In genomic region chr3:169041677-169042171, GRCh38 we compare ENCODE assay signal across 7 cellular contexts.
DNase-seq lines count a peak whose midpoint lies in the region; ATAC-seq and TF ChIP-seq lines count a peak whose summit lies in the region.

No MANE protein-coding gene starts in this region.

- H3K27ac ChIP-seq in PC-3 (ENCODE audit: low read length) (no peak overlapping the region), prostate gland (no peak overlapping the region)

- no peaks in the 10 kb centered on the region for H3K79me2 ChIP-seq in PC-3 (ENCODE audit: low read length)

- no peaks in the 10 kb centered on the region for H3K4me1 Mint-ChIP-seq in activated CD4-positive, alpha-beta memory T cell treated with anti-CD3 and anti-CD28 coated beads, Interleukin-2, amount 10 ng/mL, durations not matched to agents 7 days and 5 days

- H3K9me3 Mint-ChIP-seq in activated CD4-positive, alpha-beta memory T cell treated with anti-CD3 and anti-CD28 coated beads, Interleukin-2, amount 10 ng/mL, durations not matched to agents 7 days and 5 days = peaks cover 2% of the 10 kb centered on the region

- DNase-seq in HCEC 1CT (peak; percentile 82), PC-3 (peak; percentile 64), erythroblast (lab: John Stamatoyannopoulos, UW) (peak; percentile 13 to 28), prostate gland (ENCODE audit: low spot score) (no peak)
- DNase-seq in stimulated activated CD4-positive, alpha-beta T cell treated with anti-CD3 and anti-CD28 coated beads, Interleukin-4, amount 100 ng/mL, for 4 hours = no peak
- no peak for DNase-seq in effector CD8-positive, alpha-beta T cell (lab: John Stamatoyannopoulos, UW)
- no peak for DNase-seq in activated CD4-positive, alpha-beta memory T cell treated with anti-CD3 and anti-CD28 coated beads, Interleukin-2, amount 10 ng/mL, durations not matched to agents 7 days and 5 days

- TF ChIP-seq CTCF in PC-3 (conservative IDR thresholded peaks at IDR 0.05; ENCODE audit: low read depth, low read length) = peak; percentile 81
- TF ChIP-seq CTCF in prostate gland (IDR thresholded peaks at IDR 0.05) = peak in 3 of 4 experiments; percentile 41 to 60 (median 60)

- 0 out of 2 replicates have a peak, but pooled peaks have one; percentile 9 for ATAC-seq in PC-3

- H3K27me3 ChIP-seq in PC-3 (ENCODE audit: low read length) (no peaks in the 10 kb centered on the region), prostate gland (replicated peaks; ENCODE audit: insufficient read depth) (no peaks in the 10 kb centered on the region)

- H4K20me1 ChIP-seq in PC-3 (ENCODE audit: low read length) = no peaks in the 10 kb centered on the region

- peak overlapping the region; percentile 35 for H2AFZ ChIP-seq in PC-3 (ENCODE audit: low read length)

- no peaks in the 10 kb centered on the region for H3K36me3 ChIP-seq in PC-3 (ENCODE audit: low read depth, low read length)
- H3K36me3 ChIP-seq in prostate gland = no peaks in the 10 kb centered on the region

- H3K9me2 ChIP-seq in PC-3 (replicated peaks; ENCODE audit: low read length) = no peaks in the 10 kb centered on the region

- H3K9ac ChIP-seq in PC-3 (ENCODE audit: low read length) = no peak overlapping the region

- CTCF ChIA-PET in PC-3 (lab: Charles Lee) = interaction anchor here (0.6 to 0.7 kb wide), 2 partner anchors 43 to 606 kb away, joined by 4 to 5 read pairs; no protein-coding TSS in a partner anchor
- CTCF ChIA-PET in activated CD4-positive, alpha-beta memory T cell treated with anti-CD3 and anti-CD28 coated beads, Interleukin-2, amount 10 ng/mL, durations not matched to agents 7 days and 5 days (lab: Charles Lee) = no interaction called here

- no peak overlapping the region for H3K4me3 Mint-ChIP-seq in activated CD4-positive, alpha-beta memory T cell treated with anti-CD3 and anti-CD28 coated beads, Interleukin-2, amount 10 ng/mL, durations not matched to agents 7 days and 5 days

- H3K4me2 ChIP-seq in PC-3 (ENCODE audit: low read length) = peak overlapping the region; percentile 62

- POLR2A ChIA-PET in PC-3 (lab: Charles Lee; ENCODE audit: unreplicated experiment) = interaction anchor here (0.6 to 0.7 kb wide), 2 partner anchors 63 to 640 kb away, joined by 3 to 4 read pairs; no protein-coding TSS in a partner anchor
- POLR2A ChIA-PET in activated CD4-positive, alpha-beta memory T cell treated with anti-CD3 and anti-CD28 coated beads, Interleukin-2, amount 10 ng/mL, durations not matched to agents 7 days and 5 days (lab: Charles Lee) = no interaction called here

- no TSS peak for BruUV-seq in PC-3 (replicated peaks; lab: Mats Ljungman, UMichigan)

- H3K4me1 ChIP-seq in PC-3 (ENCODE audit: insufficient read depth, low read length) = peaks cover 33% of the 10 kb centered on the region
- no peaks in the 10 kb centered on the region for H3K4me1 ChIP-seq in prostate gland (replicated peaks)

- H3K9me3 ChIP-seq in PC-3 (ENCODE audit: low read length) = no peaks in the 10 kb centered on the region
- H3K9me3 ChIP-seq in prostate gland = no peaks in the 10 kb centered on the region

- H3K27ac Mint-ChIP-seq in activated CD4-positive, alpha-beta memory T cell treated with anti-CD3 and anti-CD28 coated beads, Interleukin-2, amount 10 ng/mL, durations not matched to agents 7 days and 5 days = no peak overlapping the region

- WGBS in prostate gland = 28% methylated on average over 5 of the region's 5 CpGs

- no peaks in the 10 kb centered on the region for H3K36me3 Mint-ChIP-seq in activated CD4-positive, alpha-beta memory T cell treated with anti-CD3 and anti-CD28 coated beads, Interleukin-2, amount 10 ng/mL, durations not matched to agents 7 days and 5 days (ENCODE audit: low read depth)

- intact Hi-C loops in PC-3 (cut with micrococcal nuclease) = loop anchor here (1.0 to 5.0 kb wide), 6 partner anchors 86 to 703 kb away; no protein-coding TSS in a partner anchor
- intact Hi-C loops in prostate gland (cut with DNase I) = loop anchor here (5.0 kb wide), 1 partner anchor 626 kb away; no protein-coding TSS in a partner anchor

- peak overlapping the region; percentile 24; the same call in 1 of the 2 replicates for H3K4me3 ChIP-seq in PC-3 (ENCODE audit: low read length)
- no peak overlapping the region for H3K4me3 ChIP-seq in prostate gland

- H3K27me3 Mint-ChIP-seq in activated CD4-positive, alpha-beta memory T cell treated with anti-CD3 and anti-CD28 coated beads, Interleukin-2, amount 10 ng/mL, durations not matched to agents 7 days and 5 days = no peaks in the 10 kb centered on the region

- TF ChIP-seq POLR2A in erythroblast (IDR thresholded peaks at IDR 0.05; ENCODE audit: low read length) (no peak), prostate gland (IDR thresholded peaks at IDR 0.05) (no peak)

- H3F3A ChIP-seq in PC-3 (ENCODE audit: low read length, unreplicated experiment) = peaks cover 19% of the 10 kb centered on the region

Comparison
In these comparisons a context has a peak if more than half of its experiments do, and no peak if none do; other contexts are left out.
1. DNase-seq: peak in HCEC 1CT (single experiment), PC-3 (single experiment) and erythroblast (2 of 2); none in prostate gland (single experiment), stimulated activated CD4-positive, alpha-beta T cell treated with anti-CD3 and anti-CD28 coated beads, Interleukin-4, amount 100 ng/mL, for 4 hours (0 of 2), effector CD8-positive, alpha-beta T cell (single experiment) and activated CD4-positive, alpha-beta memory T cell treated with anti-CD3 and anti-CD28 coated beads, Interleukin-2, amount 10 ng/mL, durations not matched to agents 7 days and 5 days (single experiment).